In genomic region chr18:10560457-10561045, GRCh38 we compare ENCODE assay signal across 8 cellular contexts. TPM values are rescaled to one million over a fixed set of nuclear protein-coding genes. Genes with fewer than 3 reads are reported as not detected.
A peak's percentile ranks its signal among the peaks of the same experiment; 100 is the strongest.
DNase-seq lines count a peak whose midpoint lies in the region; ATAC-seq, FAIRE-seq and TF ChIP-seq lines count a peak whose summit lies in the region.

No MANE protein-coding gene starts in this region.

- no TSS peak for BruUV-seq in GM12878 (replicated peaks; lab: Mats Ljungman, UMichigan)

- no peaks in the 10 kb centered on the region for H3K9me3 ChIP-seq in GM12878 (replicated peaks; ENCODE audit: control insufficient read depth, insufficient read depth, low read length)
- H3K9me3 ChIP-seq in iPS DF 6.9 (ENCODE audit: control insufficient read depth, insufficient read depth, low read length) = no peaks in the 10 kb centered on the region
- no peaks in the 10 kb centered on the region for H3K9me3 ChIP-seq in sigmoid colon

- H3K4me3 ChIP-seq in GM12878 = peak overlapping the region; percentile 21; the same call in 1 of the 2 replicates
- no peak overlapping the region for H3K4me3 ChIP-seq in iPS DF 6.9 (ENCODE audit: low read length)
- peak overlapping the region in 3 of 4 donors; percentile 28 to 30 (median 30) for H3K4me3 ChIP-seq in sigmoid colon

- TF ChIP-seq RAD21 in GM12878 (IDR thresholded peaks at IDR 0.05; ENCODE audit: insufficient read depth, low read depth, low read length) = peak; percentile 89

- peak; percentile 69 for DNase-seq in COR-L47 (lab: John Stamatoyannopoulos, UW)
- DNase-seq in NAMALWA (ENCODE audit: low spot score) = peak; percentile 78
- peak in 4 of 5 donors; percentile 12 to 45 (median 35) for DNase-seq in T-helper 1 cell
- DNase-seq in GM12878 (ENCODE audit: low read depth, low spot score) = peak; percentile 48
- DNase-seq in iPS DF 6.9 (ENCODE audit: low read depth, low spot score) = peak; percentile 82
- DNase-seq in sigmoid colon = peak; percentile 86

- intact Hi-C loops in GM12878 (cut with micrococcal nuclease; ENCODE audit: unreplicated experiment) = loop anchor here (1.0 to 10.0 kb wide), 5 partner anchors 124 to 992 kb away; no protein-coding TSS in a partner anchor
- intact Hi-C loops in sigmoid colon (cut with DNase I) = loop anchor here (5.0 kb wide), 2 partner anchors 592 to 992 kb away; no protein-coding TSS in a partner anchor

- POLR2A ChIA-PET in GM12878 (lab: Charles Lee) = interaction anchor here (0.7 to 1.1 kb wide), 3 partner anchors 124 to 594 kb away, joined by 3 to 6 read pairs (median 3); no protein-coding TSS in a partner anchor

- peak; percentile 72 for FAIRE-seq in GM12878 (lab: Jason Lieb, UNC)

- RAD21 ChIA-PET in GM12878 (lab: Charles Lee; ENCODE audit: unreplicated experiment) = interaction anchor here (0.7 to 3.5 kb wide), 23 partner anchors 25 to 993 kb away, joined by 3 to 56 read pairs (median 3); no protein-coding TSS in a partner anchor

- H3K4me1 ChIP-seq in GM12878 (ENCODE audit: control insufficient read depth, insufficient read depth, low read length) (peaks cover 5% of the 10 kb centered on the region), iPS DF 6.9 (ENCODE audit: control insufficient read depth, insufficient read depth, low read length) (peaks cover 4% of the 10 kb centered on the region), sigmoid colon (peaks cover 0 to 13% (median 6%) of the 10 kb centered on the region in 4 donors)

- CTCF ChIA-PET in GM12878 (lab: Yijun Ruan, JAX) = interaction anchor here (0.7 to 9.0 kb wide), 52 partner anchors 10 to 993 kb away, joined by 3 to 191 read pairs (median 4); partner anchors contain the start of genes NAPG and PIEZO2

- no peaks in the 10 kb centered on the region for H3K79me2 ChIP-seq in GM12878 (ENCODE audit: control insufficient read depth, insufficient read depth, low read length)

- SMC1A ChIA-PET in GM12878 (lab: Charles Lee; ENCODE audit: uncharacterized antibody, unreplicated experiment) = interaction anchor here (0.7 to 3.4 kb wide), 35 partner anchors 10 to 993 kb away, joined by 3 to 84 read pairs (median 3); partner anchors contain the start of gene PIEZO2

- TF ChIP-seq POLR2A in GM12878 (IDR thresholded peaks at IDR 0.05; ENCODE audit: low read depth, low read length) (no peak), sigmoid colon (IDR thresholded peaks at IDR 0.05) (no peak)

- peaks cover 2 to 6% of the 10 kb centered on the region in 2 experiments for H3K36me3 ChIP-seq in GM12878 (ENCODE audit: control insufficient read depth in 2 of 2, insufficient read depth in 2 of 2, low read length in 1 of 2)
- no peaks in the 10 kb centered on the region for H3K36me3 ChIP-seq in iPS DF 6.9 (ENCODE audit: control insufficient read depth, insufficient read depth, low read length)
- H3K36me3 ChIP-seq in sigmoid colon = peaks cover 0 to 22% (median 6%) of the 10 kb centered on the region in 4 donors

- ATAC-seq in GM21723 (IDR thresholded peaks at IDR 0.05; ENCODE audit: unreplicated experiment) = peak; percentile 66
- ATAC-seq in GM12878 = peak; percentile 90
- ATAC-seq in GM21381 (IDR thresholded peaks at IDR 0.05; ENCODE audit: unreplicated experiment) = no peak

- H4K20me1 ChIP-seq in GM12878 (ENCODE audit: control insufficient read depth, insufficient read depth) = no peaks in the 10 kb centered on the region

- H3K27ac ChIP-seq in GM12878 (ENCODE audit: control insufficient read depth, insufficient read depth) (peak overlapping the region; percentile 66), iPS DF 6.9 (ENCODE audit: low read length) (no peak overlapping the region), sigmoid colon (no peak overlapping the region)

- H3K9ac ChIP-seq in GM12878 (ENCODE audit: control insufficient read depth, insufficient read depth, low read length) = peak overlapping the region; percentile 48; the same call in 1 of the 2 replicates

- H2AFZ ChIP-seq in GM12878 (ENCODE audit: control insufficient read depth, low read depth, low read length) = peak overlapping the region; percentile 63

- H3K27me3 ChIP-seq in GM12878 (replicated peaks in 1 of 2; ENCODE audit: control insufficient read depth in 2 of 2, insufficient read depth in 2 of 2, low read length in 1 of 2) (no peaks in the 10 kb centered on the region), iPS DF 6.9 (ENCODE audit: control insufficient read depth, insufficient read depth, low read length) (no peaks in the 10 kb centered on the region), sigmoid colon (no peaks in the 10 kb centered on the region)

- TF ChIP-seq CTCF in GM12878 (IDR thresholded peaks at IDR 0.05 in 2 of 3, conservative IDR thresholded peaks at IDR 0.05 in 1 of 3; ENCODE audit: control insufficient read depth in 2 of 3, extremely low read depth in 1 of 3, insufficient read depth in 1 of 3, low read depth in 3 of 3, low read length in 3 of 3) (peak; percentile 69 to 80 (median 78)), sigmoid colon (IDR thresholded peaks at IDR 0.05) (peak; percentile 43 to 84 (median 80))

- H3K4me2 ChIP-seq in GM12878 (ENCODE audit: control insufficient read depth, insufficient read depth) = peak overlapping the region; percentile 76

- TF ChIP-seq EP300 in GM12878 (IDR thresholded peaks at IDR 0.05; ENCODE audit: borderline replicate concordance in 1 of 2, control insufficient read depth in 1 of 2, low read depth in 2 of 2, low read length in 2 of 2) (no peak), sigmoid colon (IDR thresholded peaks at IDR 0.05) (no peak)

- WGBS in GM12878 (ENCODE audit: insufficient coverage, insufficient replicate concordance, low lambda C conversion rate, missing lambda C conversion rate) = 29% methylated on average over 17 of the region's 17 CpGs
- WGBS in iPS DF 6.9 (ENCODE audit: insufficient coverage, insufficient read length) = no CpG with 5 or more reads among the region's 17 CpGs
- 34% methylated on average over 17 of the region's 17 CpGs for WGBS in sigmoid colon, 2 donors

- in situ Hi-C loops in GM12878 (cut with MboI) = loop anchor here (5.0 kb wide), 2 partner anchors 42 to 592 kb away; no protein-coding TSS in a partner anchor

TF ChIP-seq in GM12878, 131 proteins besides CTCF, POLR2A, EP300 and RAD21 (continues in another document):
- TF ChIP-seq NR2F1 (conservative IDR thresholded peaks at IDR 0.05) (no peak), YY1 (IDR thresholded peaks at IDR 0.05; ENCODE audit: low read depth, low read length) (peak; percentile 30; the same call in 1 of the 2 replicates), NFIC (IDR thresholded peaks at IDR 0.05; ENCODE audit: low read depth, low read length) (no peak), ZNF592 (IDR thresholded peaks at IDR 0.05) (no peak), RBBP5 (conservative IDR thresholded peaks at IDR 0.05) (no peak), LARP7 (IDR thresholded peaks at IDR 0.05) (no peak), NR2C1 (IDR thresholded peaks at IDR 0.05) (no peak), PAX5 (IDR thresholded peaks at IDR 0.05; ENCODE audit: borderline replicate concordance, low read depth, low read length) (no peak), RAD51 (IDR thresholded peaks at IDR 0.05) (no peak), ZNF274 (IDR thresholded peaks at IDR 0.05; ENCODE audit: insufficient read depth, insufficient read length) (no peak), IKZF2 (IDR thresholded peaks at IDR 0.05) (no peak)

RNA-seq across cellular contexts. Expression of gene NAPG, which starts 34.7 kb away (rescaled TPM):
- 102 and 107 TPM in 2 replicates for total RNA-seq in GM12878 (2013; cell fraction: nucleolus; rRNA removed)
- total RNA-seq in GM12878 (2014; rRNA removed) = 23.2 and 28.1 TPM in 2 replicates
- total RNA-seq in GM12878 (2014; rRNA removed; fragmentation: Illumina TruSeq; extraction: Trizol) = 30.4 and 32.7 TPM in 2 replicates
- total RNA-seq in GM12878 (2021) = 22.4 and 23.7 TPM in 2 replicates
- polyA plus RNA-seq in GM12878 (2011; ENCODE audit: low read depth) = 9.2 TPM
- polyA plus RNA-seq in GM12878 (2011; rRNA removed) = 34.8 and 52.2 TPM in 2 replicates
- 12.0 and 12.3 TPM in 2 replicates for polyA plus RNA-seq in GM12878 (2011; cell fraction: cytosol; rRNA removed)
- 25.3 and 28.1 TPM in 2 replicates for polyA plus RNA-seq in GM12878 (2011; cell fraction: nucleus; rRNA removed)
- polyA plus RNA-seq in GM12878 (2012) = 16.4 and 16.5 TPM in 2 replicates
- polyA plus RNA-seq in GM12878 (2014; fragmentation: Illumina TruSeq; extraction: Trizol) = 22.2 and 30.7 TPM in 2 replicates
- polyA plus RNA-seq in GM12878 (2014; fragmentation: Nextera tagmentation; extraction: Ambion mirVana) = 10 to 100 TPM; 20.5 to 24.3 TPM
- polyA plus RNA-seq in GM12878 (2014; rRNA removed) = 14.3 and 20.6 TPM in 2 replicates
- polyA plus RNA-seq in GM12878 (2016; fragmentation: Nextera tagmentation; extraction: Ambion mirVana) = 10 to 100 TPM; 26.5 to 27.1 TPM
- 14.5 and 20.4 TPM in 2 replicates for polyA minus RNA-seq in GM12878 (2011; rRNA and poly(A)+ RNA removed)
- 10.3 and 10.8 TPM in 2 replicates for polyA minus RNA-seq in GM12878 (2011; cell fraction: cytosol; rRNA and poly(A)+ RNA removed)
- polyA minus RNA-seq in GM12878 (2011; cell fraction: nucleus; rRNA and poly(A)+ RNA removed) = 17.0 and 28.7 TPM in 2 replicates
- total RNA-seq in sigmoid colon = 10 to 100 TPM; 33.7 to 43.5 (median 36.8) TPM
- polyA plus RNA-seq in sigmoid colon = 10 to 100 TPM; 15.0 to 30.3 (median 24.6) TPM

Comparison
In these comparisons a context has a peak if more than half of its experiments do, and no peak if none do; other contexts are left out.
1. DNase-seq: peak in every context shown above with its lines; median percentile 86 in sigmoid colon; 82 in iPS DF 6.9; 78 in NAMALWA; 69 in COR-L47; 48 in GM12878; 35 in T-helper 1 cell.